16 cellular contexts compared by ENCODE assay signal in the genomic region with DNA sequence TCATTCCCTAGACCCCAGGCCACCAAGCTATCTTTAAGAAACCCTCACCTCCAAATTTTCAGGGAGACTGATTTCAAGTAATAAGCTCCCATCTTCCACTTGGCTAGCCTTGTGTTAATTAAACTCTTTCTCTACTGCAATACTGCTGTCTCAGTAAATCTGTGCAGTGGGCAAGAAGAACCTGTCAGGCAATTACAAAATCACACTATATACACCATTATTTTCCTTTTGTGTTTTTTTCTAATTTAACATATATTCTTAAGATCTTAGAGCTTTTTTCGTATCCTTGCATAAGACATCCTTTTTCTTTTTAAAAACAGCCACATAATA. TPM values are rescaled to one million over a fixed set of nuclear protein-coding genes. Genes with fewer than 3 reads are reported as not detected.
A peak's percentile ranks its signal among the peaks of the same experiment; 100 is the strongest.
DNase-seq lines count a peak whose midpoint lies in the region; ATAC-seq and TF ChIP-seq lines count a peak whose summit lies in the region.
"Had no signal": no experiment of that assay in that cellular context is flagged by ENCODE, and none has a peak within 500 bp of the region (broad histone marks: within the 10 kb centered on the region; RNA-seq: fewer than 3 reads in every experiment).

No MANE protein-coding gene starts in this region.

- H3K9ac ChIP-seq in BLaER1 treated with 17β-estradiol and CSF1 and Interleukin-3, amounts not matched to agents 10 nM and 100 nM, result peak overlapping the region in 10 of 11 experiments; percentile 41 to 72 (median 59); a peak in 16 of 22 replicates
- no peak overlapping the region for H3K9ac ChIP-seq in KMS-11
- H3K9ac ChIP-seq in fibroblast of lung (ENCODE audit: insufficient read depth, low read length), result no peak overlapping the region
- peak overlapping the region; percentile 27 for H3K9ac ChIP-seq in smooth muscle cell (ENCODE audit: low read depth)

- H3K4me1 ChIP-seq in BLaER1 treated with 17β-estradiol and CSF1 and Interleukin-3, amounts not matched to agents 10 nM and 100 nM, result peaks cover 11 to 57% (median 26%) of the 10 kb centered on the region in 10 experiments
- H3K4me1 ChIP-seq in KMS-11 (ENCODE audit: low read depth, poor library complexity, severe bottlenecking) (peaks cover 12% of the 10 kb centered on the region), fibroblast of lung (ENCODE audit: control insufficient read depth, extremely low read depth, insufficient read depth, low read length) (no peaks in the 10 kb centered on the region), smooth muscle cell (ENCODE audit: low read depth) (no peaks in the 10 kb centered on the region), foreskin keratinocyte (no peaks in the 10 kb centered on the region)
- H3K4me1 ChIP-seq: Peyer's patch had no signal

- no peaks in the 10 kb centered on the region for H3K36me3 ChIP-seq in BLaER1 treated with 17β-estradiol and CSF1 and Interleukin-3, amounts not matched to agents 10 nM and 100 nM
- H3K36me3 ChIP-seq in KMS-11 (ENCODE audit: insufficient read depth) (no peaks in the 10 kb centered on the region), fibroblast of lung (ENCODE audit: control insufficient read depth, insufficient read depth, low read length) (no peaks in the 10 kb centered on the region), smooth muscle cell (ENCODE audit: low read depth) (no peaks in the 10 kb centered on the region)
- H3K36me3 ChIP-seq: Peyer's patch had no signal

- H3K27ac ChIP-seq in BLaER1 treated with 17β-estradiol and CSF1 and Interleukin-3, amounts not matched to agents 10 nM and 100 nM, result peak overlapping the region; percentile 9 to 80 (median 73); a peak in 20 of 22 replicates
- H3K27ac ChIP-seq in KMS-11 (no peak overlapping the region), fibroblast of lung (ENCODE audit: insufficient read depth, low read length) (peak overlapping the region; percentile 88), smooth muscle cell (ENCODE audit: low read depth) (peak overlapping the region; percentile 95), foreskin keratinocyte (no peak overlapping the region)

- no peaks in the 10 kb centered on the region; a peak in 1 of 22 replicates for H4K20me1 ChIP-seq in BLaER1 treated with 17β-estradiol and CSF1 and Interleukin-3, amounts not matched to agents 10 nM and 100 nM
- H4K20me1 ChIP-seq in KMS-11 (ENCODE audit: insufficient read depth) (no peaks in the 10 kb centered on the region), fibroblast of lung (ENCODE audit: control insufficient read depth, extremely low read depth, insufficient read depth, low read length) (no peaks in the 10 kb centered on the region), smooth muscle cell (ENCODE audit: low read depth) (no peaks in the 10 kb centered on the region)

- H3K79me2 ChIP-seq in KMS-11 (ENCODE audit: insufficient read depth, low read depth) (no peaks in the 10 kb centered on the region), fibroblast of lung (ENCODE audit: control insufficient read depth, insufficient read depth, low read length) (no peaks in the 10 kb centered on the region), smooth muscle cell (ENCODE audit: low read depth) (no peaks in the 10 kb centered on the region)

- peak overlapping the region; percentile 55 to 93 (median 81) for H3K4me2 ChIP-seq in BLaER1 treated with 17β-estradiol and CSF1 and Interleukin-3, amounts not matched to agents 10 nM and 100 nM
- H3K4me2 ChIP-seq in KMS-11 (no peak overlapping the region), fibroblast of lung (ENCODE audit: extremely low read depth, insufficient read depth, low read length) (no peak overlapping the region), smooth muscle cell (peak overlapping the region; percentile 67)

- peaks cover 10% of the 10 kb centered on the region for H3F3A ChIP-seq in smooth muscle cell (ENCODE audit: low read depth)

- H3K9me3 ChIP-seq in BLaER1 treated with 17β-estradiol and CSF1 and Interleukin-3, amounts not matched to agents 10 nM and 100 nM (replicated peaks in 1 of 11), result peaks cover 33 to 52% (median 46%) of the 10 kb centered on the region in 11 experiments
- H3K9me3 ChIP-seq in fibroblast of lung (ENCODE audit: control insufficient read depth, insufficient read depth, low read depth, low read length) (no peaks in the 10 kb centered on the region), smooth muscle cell (replicated peaks; ENCODE audit: low read depth) (peaks cover 4% of the 10 kb centered on the region)

- H3K4me3 ChIP-seq in BLaER1 treated with 17β-estradiol and CSF1 and Interleukin-3, amounts not matched to agents 10 nM and 100 nM, result peak overlapping the region in 7 of 10 experiments; percentile 1 to 52 (median 25); a peak in 9 of 20 replicates
- no peak overlapping the region for H3K4me3 ChIP-seq in KMS-11 (IDR thresholded peaks at IDR 0.05; ENCODE audit: insufficient read depth, low read depth, low read length)
- no peak overlapping the region for H3K4me3 ChIP-seq in fibroblast of lung (replicated peaks in 1 of 4; ENCODE audit: control extremely low read depth in 1 of 4, insufficient read depth in 1 of 4, low read depth in 3 of 4, low read length in 4 of 4)
- no peak overlapping the region for H3K4me3 ChIP-seq in smooth muscle cell
- H3K4me3 ChIP-seq: Peyer's patch had no signal

- DNase-seq in fibroblast of lung (ENCODE audit: low read depth in 2 of 2) (no peak), smooth muscle cell (lab: John Stamatoyannopoulos, UW; ENCODE audit: unreplicated experiment) (no peak), foreskin keratinocyte (no peak), superior temporal gyrus (ENCODE audit: extremely low spot score) (no peak)
- no peak for DNase-seq in activated CD4-positive, alpha-beta T cell treated with anti-CD3 and anti-CD28 coated beads, Interleukin-2, amount 50 U/mL, for 1 hour
- DNase-seq: activated B cell treated with CpG ODN at 0.5 μM for 24 hours; activated gamma-delta T cell; effector CD8-positive, alpha-beta T cell; NCI-H1092 treated with DMSO at 0.1 percent for 48 hours; NCI-H2171; NCI-H774; Peyer's patch; T-helper 1 cell had no signal

- ATAC-seq in foreskin keratinocyte (no peak), GM21786 (IDR thresholded peaks at IDR 0.05; ENCODE audit: unreplicated experiment) (no peak)

- no peaks in the 10 kb centered on the region for H3K27me3 ChIP-seq in BLaER1 treated with 17β-estradiol and CSF1 and Interleukin-3, amounts not matched to agents 10 nM and 100 nM
- H3K27me3 ChIP-seq in KMS-11 (ENCODE audit: insufficient read depth, low read depth) (no peaks in the 10 kb centered on the region), fibroblast of lung (ENCODE audit: control insufficient read depth, insufficient read depth, low read length) (no peaks in the 10 kb centered on the region), smooth muscle cell (ENCODE audit: low read depth) (no peaks in the 10 kb centered on the region), foreskin keratinocyte (no peaks in the 10 kb centered on the region)
- H3K27me3 ChIP-seq: Peyer's patch had no signal

- peak overlapping the region; percentile 18; the same call in 1 of the 2 replicates for H2AFZ ChIP-seq in KMS-11 (ENCODE audit: low read depth)
- H2AFZ ChIP-seq in fibroblast of lung (ENCODE audit: low read length), result no peak overlapping the region
- no peak overlapping the region for H2AFZ ChIP-seq in smooth muscle cell (ENCODE audit: low read depth)

- TF ChIP-seq CTCF in KMS-11 (conservative IDR thresholded peaks at IDR 0.05; ENCODE audit: low read depth, low read length) (no peak), fibroblast of lung (conservative IDR thresholded peaks at IDR 0.05 in 1 of 2, IDR thresholded peaks at IDR 0.05 in 1 of 2; ENCODE audit: low read depth in 1 of 2, low read length in 2 of 2) (no peak), smooth muscle cell (IDR thresholded peaks at IDR 0.05; ENCODE audit: borderline replicate concordance, insufficient read depth, poor library complexity, severe bottlenecking) (no peak), foreskin keratinocyte (conservative IDR thresholded peaks at IDR 0.05) (no peak)

- WGBS in smooth muscle cell (ENCODE audit: low lambda C conversion rate), result 92% methylated on average over 1 of the region's 1 CpG

RNA-seq across cellular contexts. Expression of gene GOLGA5, which starts 7.7 kb away (rescaled TPM):
- total RNA-seq in fibroblast of lung (46.9 and 47.3 TPM in 2 replicates), smooth muscle cell (70.3 and 76.7 TPM in 2 replicates), foreskin keratinocyte (36.7 and 38.1 TPM in 2 replicates)
- polyA plus RNA-seq in fibroblast of lung (44.8 and 71.1 TPM in 2 replicates), smooth muscle cell (50.6 and 67.0 TPM in 2 replicates), foreskin keratinocyte (25.0 and 27.4 TPM in 2 replicates)
- polyA plus RNA-seq in fibroblast of lung (2012), result 30.6 and 43.5 TPM in 2 replicates
- 3.4 and 11.5 TPM in 2 replicates for polyA minus RNA-seq in fibroblast of lung (ENCODE audit: low replicate concordance)

RNA-seq across cellular contexts. Expression of gene LGMN, which starts 38.0 kb away (rescaled TPM):
- total RNA-seq in fibroblast of lung (22.3 and 22.6 TPM in 2 replicates), smooth muscle cell (110 and 124 TPM in 2 replicates), foreskin keratinocyte (45.6 and 46.3 TPM in 2 replicates)
- polyA plus RNA-seq in fibroblast of lung (25.5 and 61.0 TPM in 2 replicates), smooth muscle cell (111 and 133 TPM in 2 replicates), foreskin keratinocyte (39.5 and 40.8 TPM in 2 replicates)
- 16.8 and 36.6 TPM in 2 replicates for polyA plus RNA-seq in fibroblast of lung (2012)
- 22.6 and 31.1 TPM in 2 replicates for polyA minus RNA-seq in fibroblast of lung (ENCODE audit: low replicate concordance)

Comparison
In these comparisons a context has a peak if more than half of its experiments do, and no peak if none do; other contexts are left out.
1. H3K27ac ChIP-seq: peak in BLaER1 treated with 17β-estradiol and CSF1 and Interleukin-3, amounts not matched to agents 10 nM and 100 nM (11 of 11), fibroblast of lung (single experiment) and smooth muscle cell (single experiment); none in KMS-11 (single experiment) and foreskin keratinocyte (single experiment).
2. H3K4me2 ChIP-seq: peak in BLaER1 treated with 17β-estradiol and CSF1 and Interleukin-3, amounts not matched to agents 10 nM and 100 nM (11 of 11) and smooth muscle cell (single experiment); none in KMS-11 (single experiment) and fibroblast of lung (single experiment).
3. H3K4me3 ChIP-seq: peak in BLaER1 treated with 17β-estradiol and CSF1 and Interleukin-3, amounts not matched to agents 10 nM and 100 nM (7 of 10); none in KMS-11 (single experiment), fibroblast of lung (0 of 4) and smooth muscle cell (single experiment).
4. H3K9ac ChIP-seq: peak in BLaER1 treated with 17β-estradiol and CSF1 and Interleukin-3, amounts not matched to agents 10 nM and 100 nM (10 of 11) and smooth muscle cell (single experiment); none in KMS-11 (single experiment) and fibroblast of lung (single experiment).